15 cellular contexts compared by ENCODE assay signal in the genomic region with DNA sequence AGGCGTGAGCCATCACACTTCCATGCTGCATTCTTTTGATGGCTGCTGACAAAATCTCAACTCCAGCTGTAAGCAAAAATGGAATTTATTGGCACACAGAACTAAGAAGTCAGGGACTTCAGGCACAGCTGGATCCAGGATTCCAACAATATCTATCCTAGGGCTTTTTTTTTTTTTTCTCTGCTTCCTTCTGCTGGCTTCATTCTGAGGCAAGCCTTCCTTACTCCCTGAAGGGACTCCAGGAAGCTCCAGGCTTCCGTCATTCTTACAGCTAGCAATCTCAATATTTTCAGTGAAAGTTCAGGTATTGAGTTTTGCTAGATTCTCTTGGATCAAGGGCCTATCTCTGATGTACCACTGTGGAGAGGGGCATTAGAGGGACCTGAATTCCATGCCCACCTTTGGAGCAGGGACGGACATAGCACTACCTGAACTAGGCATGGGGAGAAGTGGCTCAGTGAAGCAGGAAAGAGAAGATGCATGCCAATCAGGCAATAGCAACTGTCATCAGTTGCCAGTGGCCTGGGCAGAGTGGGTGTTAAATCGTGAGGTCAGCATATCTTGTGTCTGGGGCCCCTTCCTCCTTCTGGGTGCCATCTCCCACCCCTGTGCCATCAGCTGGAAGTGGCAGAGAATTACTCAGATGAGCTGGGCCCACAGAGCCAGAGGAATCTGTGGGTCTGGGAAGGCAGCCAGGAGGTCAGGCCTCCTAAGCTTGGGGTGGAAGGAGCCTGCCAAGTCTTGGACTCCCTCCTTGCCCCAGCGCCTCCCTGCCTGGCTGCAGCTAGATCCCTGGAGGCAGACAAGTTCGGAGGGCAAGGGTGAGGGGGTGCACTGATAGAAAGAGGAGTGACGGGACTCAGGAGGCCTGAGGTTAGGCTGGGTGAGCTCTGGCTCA.
A peak's percentile ranks its signal among the peaks of the same experiment; 100 is the strongest.
DNase-seq lines count a peak whose midpoint lies in the region; ATAC-seq and TF ChIP-seq lines count a peak whose summit lies in the region.
"Had no signal": no experiment of that assay in that cellular context is flagged by ENCODE, and none has a peak within 500 bp of the region (broad histone marks: within the 10 kb centered on the region; RNA-seq: fewer than 3 reads in every experiment).

No MANE protein-coding gene starts in this region.

- intact Hi-C loops in left cardiac atrium (cut with DNase I), result no loop called here

- H3K27ac ChIP-seq in effector memory CD4-positive, alpha-beta T cell (ENCODE audit: insufficient read depth, low read length, poor library complexity, severe bottlenecking), result no peak overlapping the region
- H3K27ac ChIP-seq: C4-2B had no signal

- DNase-seq in GM04504 (ENCODE audit: low read depth), result peak; percentile 50
- DNase-seq in astrocyte of the spinal cord (ENCODE audit: low read depth, low spot score), result peak; percentile 31
- peak; percentile 74 for DNase-seq in left cardiac atrium
- DNase-seq in retinal pigment epithelial cell (ENCODE audit: low read depth), result peak; percentile 39
- DNase-seq in effector memory CD4-positive, alpha-beta T cell, result no peak
- DNase-seq in ecto neural progenitor cell (ENCODE audit: low spot score), result no peak
- DNase-seq: activated CD8-positive, alpha-beta T cell treated with anti-CD3 and anti-CD28 coated beads, Interleukin-2, amount 10 ng/mL, durations not matched to agents 7 days and 5 days; GF-D8; NCI-H187; NK-92 treated with Interleukin-12 subunit alpha and Interleukin-12 subunit beta, amount 100 ng/mL, for 24 hours; T-helper 17 cell had no signal

- no peak for TF ChIP-seq CTCF in astrocyte of the spinal cord (IDR thresholded peaks at IDR 0.05; ENCODE audit: low read depth, low read length)
- TF ChIP-seq CTCF in retinal pigment epithelial cell (conservative IDR thresholded peaks at IDR 0.05; ENCODE audit: low read depth, low read length), result no peak

- ATAC-seq in left cardiac atrium, result peak; percentile 80 to 90
- ATAC-seq in GM21576 (IDR thresholded peaks at IDR 0.05; ENCODE audit: unreplicated experiment), result no peak
- no peak for ATAC-seq in GM21367 (IDR thresholded peaks at IDR 0.05; ENCODE audit: unreplicated experiment)
- ATAC-seq: activated CD8-positive, alpha-beta T cell treated with anti-CD3 and anti-CD28 coated beads, Interleukin-2, amount 10 ng/mL, durations not matched to agents 7 days and 5 days; T-helper 17 cell had no signal

- H3K36me3 ChIP-seq in effector memory CD4-positive, alpha-beta T cell (ENCODE audit: control insufficient read depth, insufficient read depth, low read length), result no peaks in the 10 kb centered on the region

- no peak overlapping the region for H3K4me3 ChIP-seq in astrocyte of the spinal cord (ENCODE audit: low read depth, low read length)
- no peak overlapping the region for H3K4me3 ChIP-seq in retinal pigment epithelial cell (ENCODE audit: low read length)
- no peak overlapping the region for H3K4me3 ChIP-seq in effector memory CD4-positive, alpha-beta T cell (ENCODE audit: insufficient read depth, low read depth, low read length, poor library complexity, severe bottlenecking)
- H3K4me3 ChIP-seq: smooth muscle cell had no signal

- in situ Hi-C loops in astrocyte of the spinal cord (cut with HindIII; ENCODE audit: low sequenced_read_pairs), result no loop called here

- no peaks in the 10 kb centered on the region for H3K9me3 ChIP-seq in effector memory CD4-positive, alpha-beta T cell (ENCODE audit: control insufficient read depth, low read length)

- no peaks in the 10 kb centered on the region for H3K27me3 ChIP-seq in effector memory CD4-positive, alpha-beta T cell (replicated peaks; ENCODE audit: control insufficient read depth, insufficient read depth, low read length, poor library complexity, severe bottlenecking)

- H3K4me1 ChIP-seq in effector memory CD4-positive, alpha-beta T cell (ENCODE audit: control insufficient read depth, insufficient read depth, low read length, poor library complexity, severe bottlenecking), result no peaks in the 10 kb centered on the region

Comparison
In these comparisons a context has a peak if more than half of its experiments do, and no peak if none do; other contexts are left out.
1. DNase-seq: peak in GM04504 (single experiment), astrocyte of the spinal cord (single experiment), left cardiac atrium (single experiment) and retinal pigment epithelial cell (single experiment); none in effector memory CD4-positive, alpha-beta T cell (0 of 3) and ecto neural progenitor cell (single experiment).
2. ATAC-seq: peak in left cardiac atrium (2 of 2); none in GM21576 (single experiment) and GM21367 (single experiment).